ENCODE assay signal across 10 cellular contexts in genomic region chr12:15863984-15864383, GRCh38. TPM values are rescaled to one million over a fixed set of nuclear protein-coding genes. Genes with fewer than 3 reads are reported as not detected.
DNase-seq lines count a peak whose midpoint lies in the region; ATAC-seq and TF ChIP-seq lines count a peak whose summit lies in the region.
"Had no signal": no experiment of that assay in that cellular context is flagged by ENCODE, and none has a peak within 500 bp of the region (broad histone marks: within the 10 kb centered on the region; RNA-seq: fewer than 3 reads in every experiment).

No MANE protein-coding gene starts in this region.

- peak; percentile 90 for ATAC-seq in GM19467 (IDR thresholded peaks at IDR 0.05; ENCODE audit: unreplicated experiment)
- peak; percentile 89 for ATAC-seq in HG03175 (IDR thresholded peaks at IDR 0.05; ENCODE audit: unreplicated experiment)
- ATAC-seq in WTC11, result no peak

- no peak for TF ChIP-seq CTCF in WTC11 (IDR thresholded peaks at IDR 0.05)

- no peaks in the 10 kb centered on the region for H3K27me3 Mint-ChIP-seq in WTC11 (ENCODE audit: low read depth)

- peak overlapping the region; percentile 50; the same call in 1 of the 2 replicates for H3K4me3 ChIP-seq in GM08714 (ENCODE audit: low read length)
- H3K4me3 ChIP-seq: thoracic aorta had no signal

- no peaks in the 10 kb centered on the region for H3K9me3 Mint-ChIP-seq in WTC11

- peaks cover 25% of the 10 kb centered on the region for H3K4me1 Mint-ChIP-seq in WTC11

- CTCF ChIA-PET in WTC11 (lab: Charles Lee), result interaction anchor here (0.6 to 1.6 kb wide), 6 partner anchors 35 to 1108 kb away, joined by 3 to 15 read pairs (median 4); no protein-coding TSS in a partner anchor

- DNase-seq in WTC11 (ENCODE audit: low spot score) (no peak), ACHN (no peak), kidney tubule cell (ENCODE audit: low spot score) (no peak), HT-29 (ENCODE audit: low spot score) (no peak)
- DNase-seq in activated effector memory CD4-positive, alpha-beta T cell treated with Interleukin-2 at 50 U/mL for 16 hours, result no peak
- DNase-seq: activated CD8-positive, alpha-beta memory T cell treated with anti-CD3 and anti-CD28 coated beads, Interleukin-2, amount 50 U/mL, for 48 hours had no signal

- in situ Hi-C loops in ACHN (cut with HindIII; ENCODE audit: low pct_ligation_motif_present, low pct_unique_long_range_greater_than_20kb, low sequenced_read_pairs), result no loop called here

- no peak overlapping the region for H3K4me3 Mint-ChIP-seq in WTC11

- POLR2A ChIA-PET in WTC11 (lab: Charles Lee), result interaction anchor here (1.1 kb wide), 1 partner anchor 76 kb away, joined by 3 read pairs; no protein-coding TSS in a partner anchor

- 0 out of 2 replicates have a peak overlapping the region, but pooled peaks have one; percentile 58 for H3K27ac Mint-ChIP-seq in WTC11

- no peaks in the 10 kb centered on the region for H3K36me3 Mint-ChIP-seq in WTC11

TF ChIP-seq in WTC11, 78 proteins besides CTCF, POLR2A, EP300 and RAD21:
- no peak for TF ChIP-seq ZNF219 (CRISPR knock-in tag; IDR thresholded peaks at IDR 0.05; ENCODE audit: borderline replicate concordance)
- no peak for TF ChIP-seq ZSCAN18 (CRISPR knock-in tag; IDR thresholded peaks at IDR 0.05)
- no peak for TF ChIP-seq FOXK1 (CRISPR knock-in tag; IDR thresholded peaks at IDR 0.05)
- TF ChIP-seq ZNF532 (CRISPR knock-in tag; IDR thresholded peaks at IDR 0.05; ENCODE audit: borderline replicate concordance), result no peak
- TF ChIP-seq ZNF396 (CRISPR knock-in tag; IDR thresholded peaks at IDR 0.05; ENCODE audit: borderline replicate concordance), result no peak
- TF ChIP-seq GABPB1 (CRISPR knock-in tag; IDR thresholded peaks at IDR 0.05), result no peak
- TF ChIP-seq EMX1 (CRISPR knock-in tag; IDR thresholded peaks at IDR 0.05), result no peak
- no peak for TF ChIP-seq IRF2 (CRISPR knock-in tag; IDR thresholded peaks at IDR 0.05; ENCODE audit: borderline replicate concordance, low read depth)
- TF ChIP-seq ZNF423 (CRISPR knock-in tag; IDR thresholded peaks at IDR 0.05), result no peak

RNA-seq across cellular contexts. Expression of gene STRAP, which starts 18.2 kb away (rescaled TPM):
- total RNA-seq in WTC11 (2021), result 196 to 221 TPM (median 201 TPM) in 3 replicates
- 94.6 and 99.7 TPM in 2 replicates for total RNA-seq in HT-29 (2014; rRNA removed; shearing (Covaris generic))

RNA-seq across cellular contexts. Expression of gene DERA, which starts 47.1 kb away (rescaled TPM):
- total RNA-seq in WTC11 (2021), result 21.2 to 23.7 TPM (median 22.4 TPM) in 3 replicates
- total RNA-seq in HT-29 (2014; rRNA removed; shearing (Covaris generic)), result 26.4 and 38.0 TPM in 2 replicates
